18 cellular contexts compared by ENCODE assay signal in the genomic region with DNA sequence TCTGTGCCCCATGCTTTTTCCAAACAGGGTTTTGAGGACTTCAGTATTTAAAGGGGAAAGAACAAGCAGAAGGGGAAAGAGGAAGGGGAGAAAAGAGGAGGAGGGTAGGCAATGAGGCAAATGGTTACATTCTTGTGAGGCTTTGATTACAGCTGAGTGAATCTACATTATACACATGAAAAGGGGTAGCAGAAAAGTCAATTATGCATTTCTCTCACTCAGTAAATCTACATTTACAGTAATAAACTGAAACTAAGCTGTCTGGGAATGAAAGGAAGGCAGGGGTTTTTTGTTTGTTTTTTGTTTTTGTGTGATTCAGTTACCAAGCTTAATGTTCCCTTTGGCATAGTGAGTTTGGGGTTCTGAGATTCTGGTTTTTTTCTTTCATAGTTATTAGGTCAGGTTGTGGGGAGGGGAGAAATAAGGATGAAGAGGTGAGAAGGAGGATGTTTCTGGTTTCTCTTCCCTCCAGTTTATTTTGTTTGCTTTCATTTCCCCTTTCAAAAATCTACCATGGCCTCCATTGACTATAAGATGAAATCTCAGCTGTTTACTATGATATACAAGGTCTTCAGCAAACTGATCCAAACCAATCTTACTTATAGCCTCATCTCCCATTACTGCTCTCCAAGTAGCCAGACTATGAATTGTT. TPM values are rescaled to one million over a fixed set of nuclear protein-coding genes. Genes with fewer than 3 reads are reported as not detected.
DNase-seq lines count a peak whose midpoint lies in the region; ATAC-seq, FAIRE-seq and TF ChIP-seq lines count a peak whose summit lies in the region.
"Had no signal": no experiment of that assay in that cellular context is flagged by ENCODE, and none has a peak within 500 bp of the region (broad histone marks: within the 10 kb centered on the region; RNA-seq: fewer than 3 reads in every experiment).

No MANE protein-coding gene starts in this region.

- no peaks in the 10 kb centered on the region for H3K79me2 ChIP-seq in GM12878 (ENCODE audit: control insufficient read depth, insufficient read depth, low read length)

- TF ChIP-seq CTCF in Caco-2 (IDR thresholded peaks at IDR 0.05; ENCODE audit: insufficient read depth in 1 of 2, low read depth in 1 of 2, low read length in 1 of 2, severe bottlenecking in 1 of 2, unreplicated experiment in 1 of 2) (no peak), GM12878 (IDR thresholded peaks at IDR 0.05 in 2 of 3, conservative IDR thresholded peaks at IDR 0.05 in 1 of 3; ENCODE audit: control insufficient read depth in 2 of 3, extremely low read depth in 1 of 3, insufficient read depth in 1 of 3, low read depth in 3 of 3, low read length in 3 of 3) (no peak)

- SMC1A ChIA-PET in GM12878 (lab: Charles Lee; ENCODE audit: uncharacterized antibody, unreplicated experiment), result interaction anchor here (0.6 to 1.3 kb wide), 3 partner anchors 7 to 209 kb away, joined by 3 to 4 read pairs (median 3); no protein-coding TSS in a partner anchor

- POLR2A ChIA-PET in Caco-2 (lab: Charles Lee), result no interaction called here
- POLR2A ChIA-PET in GM12878 (lab: Charles Lee), result no interaction called here

- ATAC-seq in GM19395 (IDR thresholded peaks at IDR 0.05; ENCODE audit: unreplicated experiment) (peak; percentile 75), HG03159 (IDR thresholded peaks at IDR 0.05; ENCODE audit: unreplicated experiment) (peak; percentile 76), GM12878 (peak; percentile 53)

- H3K4me3 ChIP-seq in Caco-2 (ENCODE audit: low read depth, low read length), result no peak overlapping the region
- H3K4me3 ChIP-seq in GM12878, result no peak overlapping the region
- H3K4me3 ChIP-seq: prostate gland, transverse colon had no signal

- RAD21 ChIA-PET in GM12878 (lab: Charles Lee; ENCODE audit: unreplicated experiment), result no interaction called here

- CTCF ChIA-PET in Caco-2 (lab: Charles Lee), result no interaction called here
- CTCF ChIA-PET in GM12878 (lab: Yijun Ruan, JAX), result interaction anchor here (0.9 to 1.2 kb wide), 2 partner anchors 8 to 137 kb away, joined by 4 to 6 read pairs; no protein-coding TSS in a partner anchor

- TF ChIP-seq EP300 in GM12878 (IDR thresholded peaks at IDR 0.05; ENCODE audit: borderline replicate concordance in 1 of 2, control insufficient read depth in 1 of 2, low read depth in 2 of 2, low read length in 2 of 2), result no peak

- BruUV-seq in Caco-2 (replicated peaks; lab: Mats Ljungman, UMichigan) (no TSS peak), GM12878 (replicated peaks; lab: Mats Ljungman, UMichigan) (no TSS peak)

- no peak for FAIRE-seq in GM12878 (lab: Jason Lieb, UNC)

- intact Hi-C loops in Caco-2 (cut with micrococcal nuclease; ENCODE audit: unreplicated experiment) (no loop called here), GM12878 (cut with micrococcal nuclease; ENCODE audit: unreplicated experiment) (no loop called here)

- H3K36me3 Mint-ChIP-seq in Caco-2 (ENCODE audit: insufficient read depth, unreplicated experiment), result no peaks in the 10 kb centered on the region

- H3K4me1 ChIP-seq in Caco-2 (peaks cover 13% of the 10 kb centered on the region), GM12878 (ENCODE audit: control insufficient read depth, insufficient read depth, low read length) (peaks cover 5% of the 10 kb centered on the region)
- H3K4me1 ChIP-seq: prostate gland, transverse colon had no signal

- peaks cover 18% of the 10 kb centered on the region for H3K9me3 Mint-ChIP-seq in Caco-2 (ENCODE audit: unreplicated experiment)

- H3K27me3 Mint-ChIP-seq in Caco-2 (ENCODE audit: insufficient read depth, unreplicated experiment), result no peaks in the 10 kb centered on the region

- no peak overlapping the region for H3K27ac ChIP-seq in GM12878 (ENCODE audit: control insufficient read depth, insufficient read depth)
- H3K27ac ChIP-seq: prostate gland, transverse colon had no signal

- peak overlapping the region; percentile 42 for H3K27ac Mint-ChIP-seq in Caco-2 (ENCODE audit: unreplicated experiment)

- in situ Hi-C loops in GM12878 (cut with MboI), result loop anchor here (5.0 kb wide), 1 partner anchor 137 kb away; no protein-coding TSS in a partner anchor

- H3K4me3 Mint-ChIP-seq in Caco-2 (ENCODE audit: unreplicated experiment), result peak overlapping the region; percentile 15

- peaks cover 24% of the 10 kb centered on the region for H3K4me1 Mint-ChIP-seq in Caco-2 (ENCODE audit: low read depth, unreplicated experiment)

- H3K36me3 ChIP-seq in Caco-2 (ENCODE audit: control insufficient read depth, insufficient read depth, low read length) (no peaks in the 10 kb centered on the region), GM12878 (ENCODE audit: control insufficient read depth in 2 of 2, insufficient read depth in 2 of 2, low read length in 1 of 2) (no peaks in the 10 kb centered on the region)
- H3K36me3 ChIP-seq: prostate gland, transverse colon had no signal

- no peak overlapping the region for H3K9ac ChIP-seq in GM12878 (ENCODE audit: control insufficient read depth, insufficient read depth, low read length)

- no peak for TF ChIP-seq RAD21 in GM12878 (IDR thresholded peaks at IDR 0.05; ENCODE audit: insufficient read depth, low read depth, low read length)

- H3K27me3 ChIP-seq in Caco-2 (replicated peaks; ENCODE audit: control insufficient read depth, insufficient read depth, low read length) (no peaks in the 10 kb centered on the region), GM12878 (replicated peaks in 1 of 2; ENCODE audit: control insufficient read depth in 2 of 2, insufficient read depth in 2 of 2, low read length in 1 of 2) (no peaks in the 10 kb centered on the region)
- H3K27me3 ChIP-seq: transverse colon had no signal

- DNase-seq in Caco-2, result no peak
- DNase-seq in GM12878 (ENCODE audit: low read depth, low spot score), result no peak
- no peak for DNase-seq in NCI-H2196 (lab: John Stamatoyannopoulos, UW; ENCODE audit: unreplicated experiment)
- no peak for DNase-seq in NCI-H2171 (lab: John Stamatoyannopoulos, UW)
- DNase-seq in NCI-H526 treated with DMSO at 0.1 percent for 48 hours (lab: John Stamatoyannopoulos, UW), result no peak
- no peak for DNase-seq in DMS79 (lab: John Stamatoyannopoulos, UW)
- DNase-seq: ACHN; activated CD8-positive, alpha-beta memory T cell treated with anti-CD3 and anti-CD28 coated beads for 24 hours; activated gamma-delta T cell; KG1; NCI-H1694 treated with DMSO at 0.1 percent for 48 hours; NCI-H774; SIG-M5; transverse colon had no signal

- TF ChIP-seq POLR2A in GM12878 (IDR thresholded peaks at IDR 0.05; ENCODE audit: low read depth, low read length), result no peak

- H3K9me3 ChIP-seq in Caco-2, result no peaks in the 10 kb centered on the region
- H3K9me3 ChIP-seq in GM12878 (replicated peaks; ENCODE audit: control insufficient read depth, insufficient read depth, low read length), result peaks cover 3% of the 10 kb centered on the region; the same call in 2 of the 3 replicates
- H3K9me3 ChIP-seq: prostate gland, transverse colon had no signal

- H3K4me2 ChIP-seq in GM12878 (ENCODE audit: control insufficient read depth, insufficient read depth), result no peak overlapping the region

- no peaks in the 10 kb centered on the region for H4K20me1 ChIP-seq in GM12878 (ENCODE audit: control insufficient read depth, insufficient read depth)

- H2AFZ ChIP-seq in GM12878 (ENCODE audit: control insufficient read depth, low read depth, low read length), result no peak overlapping the region

TF ChIP-seq in GM12878, 131 proteins besides CTCF, POLR2A, EP300 and RAD21 (continues in another document):
- TF ChIP-seq SPI1 (IDR thresholded peaks at IDR 0.05; ENCODE audit: borderline replicate concordance, insufficient read depth, low read depth, low read length), result peak; percentile 81

RNA-seq across cellular contexts. Expression of a gene that starts 18.7 kb away (rescaled TPM):
- total RNA-seq in Caco-2 (2022) (0.07 TPM in 1 of 2 replicates, not detected in the other), GM12878 (2014; rRNA removed) (not detected in 2 replicates), GM12878 (2014; rRNA removed; fragmentation: Illumina TruSeq; extraction: Trizol) (not detected in 2 replicates), GM12878 (2021) (not detected in 2 replicates)
- total RNA-seq in GM12878 (2013; cell fraction: nucleolus; rRNA removed), result not detected in 2 replicates
- polyA plus RNA-seq in GM12878 (2011; ENCODE audit: low read depth), result not detected
- polyA plus RNA-seq in GM12878 (2011; rRNA removed) (not detected in 2 replicates), GM12878 (2014; fragmentation: Illumina TruSeq; extraction: Trizol) (not detected in 2 replicates), GM12878 (2014; fragmentation: Nextera tagmentation; extraction: Ambion mirVana) (not detected), GM12878 (2014; rRNA removed) (not detected in 2 replicates), GM12878 (2016; fragmentation: Nextera tagmentation; extraction: Ambion mirVana) (not detected)
- polyA plus RNA-seq in GM12878 (2011; cell fraction: cytosol; rRNA removed), result not detected in 2 replicates
- polyA plus RNA-seq in GM12878 (2011; cell fraction: nucleus; rRNA removed), result not detected in 2 replicates
- polyA plus RNA-seq in GM12878 (2012), result not detected in 2 replicates
- polyA minus RNA-seq in GM12878 (2011; rRNA and poly(A)+ RNA removed), result not detected in 2 replicates
- not detected in 2 replicates for polyA minus RNA-seq in GM12878 (2011; cell fraction: cytosol; rRNA and poly(A)+ RNA removed)
- polyA minus RNA-seq in GM12878 (2011; cell fraction: nucleus; rRNA and poly(A)+ RNA removed), result not detected in 2 replicates
- total RNA-seq: mononuclear cell, transverse colon had no signal

RNA-seq across cellular contexts. Expression of a gene that starts 42.6 kb away (rescaled TPM):
- 103 and 105 TPM in 2 replicates for total RNA-seq in Caco-2 (2022)
- total RNA-seq in GM12878 (2013; cell fraction: nucleolus; rRNA removed), result 49.2 and 49.6 TPM in 2 replicates
- 63.2 and 76.9 TPM in 2 replicates for total RNA-seq in GM12878 (2014; rRNA removed)
- total RNA-seq in GM12878 (2014; rRNA removed; fragmentation: Illumina TruSeq; extraction: Trizol), result 63.9 and 68.7 TPM in 2 replicates
- total RNA-seq in GM12878 (2021), result 60.2 and 60.4 TPM in 2 replicates
- polyA plus RNA-seq in GM12878 (2011; ENCODE audit: low read depth), result 29.6 TPM
- polyA plus RNA-seq in GM12878 (2011; rRNA removed), result 106 and 119 TPM in 2 replicates
- 126 and 164 TPM in 2 replicates for polyA plus RNA-seq in GM12878 (2011; cell fraction: cytosol; rRNA removed)
- 57.7 and 65.9 TPM in 2 replicates for polyA plus RNA-seq in GM12878 (2011; cell fraction: nucleus; rRNA removed)
- 46.7 and 56.5 TPM in 2 replicates for polyA plus RNA-seq in GM12878 (2012)
- 78.6 and 87.4 TPM in 2 replicates for polyA plus RNA-seq in GM12878 (2014; fragmentation: Illumina TruSeq; extraction: Trizol)
- polyA plus RNA-seq in GM12878 (2014; fragmentation: Nextera tagmentation; extraction: Ambion mirVana), result 100 to 1,000 TPM; 120 to 129 TPM
- polyA plus RNA-seq in GM12878 (2014; rRNA removed), result 57.8 and 76.8 TPM in 2 replicates
- polyA plus RNA-seq in GM12878 (2016; fragmentation: Nextera tagmentation; extraction: Ambion mirVana), result 100 to 1,000 TPM; 119 to 122 TPM
- polyA minus RNA-seq in GM12878 (2011; rRNA and poly(A)+ RNA removed), result 30.7 and 34.2 TPM in 2 replicates
- polyA minus RNA-seq in GM12878 (2011; cell fraction: cytosol; rRNA and poly(A)+ RNA removed), result 8.8 and 20.5 TPM in 2 replicates
- 8.0 and 8.1 TPM in 2 replicates for polyA minus RNA-seq in GM12878 (2011; cell fraction: nucleus; rRNA and poly(A)+ RNA removed)
